Comparison of ENCODE assay signal across 8 cellular contexts in genomic region chr17:10631048-10631700, GRCh38. TPM values are rescaled to one million over a fixed set of nuclear protein-coding genes. Genes with fewer than 3 reads are reported as not detected.
DNase-seq lines count a peak whose midpoint lies in the region; ATAC-seq and TF ChIP-seq lines count a peak whose summit lies in the region.

No MANE protein-coding gene starts in this region.

- ATAC-seq in heart left ventricle: no peak
- ATAC-seq in Right ventricle myocardium inferior: no peak
- no peak for ATAC-seq in HG02678 (IDR thresholded peaks at IDR 0.05; ENCODE audit: unreplicated experiment)
- ATAC-seq in GM21515 (IDR thresholded peaks at IDR 0.05; ENCODE audit: unreplicated experiment): no peak

- in situ Hi-C loops in T47D (cut with HindIII; ENCODE audit: low pct_unique_long_range_greater_than_20kb, low sequenced_read_pairs): no loop called here

- peak; percentile 29 to 78 (median 66) for TF ChIP-seq CTCF in heart left ventricle (IDR thresholded peaks at IDR 0.05)

- H3K4me1 ChIP-seq in heart left ventricle: no peaks in the 10 kb centered on the region

- H3K4me3 ChIP-seq in heart left ventricle: no peak overlapping the region

- intact Hi-C loops in heart left ventricle (cut with DNase I): no loop called here
- intact Hi-C loops in Right ventricle myocardium inferior (cut with DNase I): no loop called here

- H3K36me3 ChIP-seq in heart left ventricle: peaks cover 0 to 18% (median 4%) of the 10 kb centered on the region in 9 donors

- no peaks in the 10 kb centered on the region for H3K27me3 ChIP-seq in heart left ventricle

- no peaks in the 10 kb centered on the region for H3K9me3 ChIP-seq in heart left ventricle

- TF ChIP-seq POLR2A in heart left ventricle (IDR thresholded peaks at IDR 0.05): no peak

- 48 to 53% (median 52%) methylated on average over 17 to 18 of the region's 18 CpGs for WGBS in heart left ventricle, 4 donors

- DNase-seq in heart left ventricle (no peak), Right ventricle myocardium inferior (ENCODE audit: missing footprints) (no peak), NCI-H69 (lab: John Stamatoyannopoulos, UW) (peak; percentile 11), T47D (ENCODE audit: low read depth in 1 of 2, low spot score in 1 of 2) (peak; percentile 13 to 23), mucosa of gallbladder (ENCODE audit: low spot score) (peak; percentile 31), dedifferentiated amniotic fluid mesenchymal stem cell (ENCODE audit: extremely low spot score) (no peak)

- H3K27ac ChIP-seq in heart left ventricle: no peak overlapping the region

RNA-seq across cellular contexts. Expression of gene MYH3, which starts 25.9 kb away (rescaled TPM):
- 1 to 10 TPM in 1 of 9 donors, under 1 TPM in 8; 0.13 to 1.8 (median 0.62) TPM for total RNA-seq in heart left ventricle
- polyA plus RNA-seq in heart left ventricle: 1 to 10 TPM in 1 of 2 donors, under 1 TPM in 1; 0.57 to 1.2 TPM
- total RNA-seq in Right ventricle myocardium inferior: 0.43 TPM
- total RNA-seq in mucosa of gallbladder: 3.4 TPM

Comparison
In these comparisons a context has a peak if more than half of its experiments do, and no peak if none do; other contexts are left out.
1. DNase-seq: peak in NCI-H69 (single experiment), T47D (2 of 2) and mucosa of gallbladder (single experiment); none in heart left ventricle (0 of 5), Right ventricle myocardium inferior (single experiment) and dedifferentiated amniotic fluid mesenchymal stem cell (single experiment).